Comparison of ENCODE assay signal across 24 cellular contexts in genomic region chr17:72090108-72090507, GRCh38. TPM values are rescaled to one million over a fixed set of nuclear protein-coding genes. Genes with fewer than 3 reads are reported as not detected.
DNase-seq lines count a peak whose midpoint lies in the region; ATAC-seq and TF ChIP-seq lines count a peak whose summit lies in the region.
"Had no signal": no experiment of that assay in that cellular context is flagged by ENCODE, and none has a peak within 500 bp of the region (broad histone marks: within the 10 kb centered on the region; RNA-seq: fewer than 3 reads in every experiment).

No MANE protein-coding gene starts in this region.

- WGBS in adrenal gland, 4 donors = 17 to 39% (median 19%) methylated on average over 1 of the region's 1 CpG
- WGBS in thyroid gland, 2 donors = 4 to 12% methylated on average over 1 of the region's 1 CpG

- intact Hi-C loops in adrenal gland (cut with DNase I) (no loop called here), thyroid gland (cut with DNase I) (no loop called here)

- no peak for ATAC-seq in GM18858 (IDR thresholded peaks at IDR 0.05; ENCODE audit: unreplicated experiment)
- ATAC-seq: Panc1 had no signal

- H3K27me3 ChIP-seq in adrenal gland = no peaks in the 10 kb centered on the region
- no peaks in the 10 kb centered on the region for H3K27me3 ChIP-seq in right atrium auricular region
- no peaks in the 10 kb centered on the region for H3K27me3 ChIP-seq in thyroid gland

- H3K36me3 ChIP-seq in adrenal gland (replicated peaks in 1 of 2) (no peaks in the 10 kb centered on the region), right atrium auricular region (no peaks in the 10 kb centered on the region), thyroid gland (no peaks in the 10 kb centered on the region)

- TF ChIP-seq POLR2A in adrenal gland (IDR thresholded peaks at IDR 0.05) (no peak), thyroid gland (IDR thresholded peaks at IDR 0.05) (peak in 1 of 2 donors; percentile 19)

- H3K4me1 ChIP-seq in adrenal gland (replicated peaks in 1 of 2) (no peaks in the 10 kb centered on the region), right atrium auricular region (no peaks in the 10 kb centered on the region), thyroid gland (peaks cover 11 to 14% of the 10 kb centered on the region in 2 donors)

- H3K27ac ChIP-seq in adrenal gland (no peak overlapping the region), coronary artery (peak overlapping the region in 1 of 2 donors; percentile 40), right atrium auricular region (no peak overlapping the region), thyroid gland (peak overlapping the region; percentile 29 to 61 (median 60)), caudate nucleus (ENCODE audit: low read depth, low read length) (no peak overlapping the region)
- H3K27ac ChIP-seq: SK-N-MC had no signal

- DNase-seq in adrenal gland (peak in 6 of 7 donors; percentile 23 to 52 (median 42)), coronary artery (ENCODE audit: low spot score) (peak; percentile 26), right atrium auricular region (ENCODE audit: low spot score) (peak; percentile 59), thyroid gland (peak; percentile 65 to 79), SHP77 (lab: John Stamatoyannopoulos, UW) (no peak), caudate nucleus (lab: John Stamatoyannopoulos, UW) (no peak)
- DNase-seq: ACHN, COR-L47, DMS 273 treated with DMSO at 0.1 percent for 48 hours, DND-41, H9, Karpas-422, MM.1S, NCI-H1092, NCI-H1436 treated with DMSO at 0.1 percent for 48 hours, NCI-H2029 treated with DMSO at 0.1 percent for 48 hours, NCI-H2171 treated with DMSO at 0.1 percent for 48 hours, NCI-H446 treated with DMSO at 0.1 percent for 48 hours, NCI-H69 had no signal

- H3K9me3 ChIP-seq in adrenal gland (replicated peaks in 1 of 3) = no peaks in the 10 kb centered on the region
- no peaks in the 10 kb centered on the region for H3K9me3 ChIP-seq in right atrium auricular region
- no peaks in the 10 kb centered on the region for H3K9me3 ChIP-seq in thyroid gland

- TF ChIP-seq CTCF in adrenal gland (IDR thresholded peaks at IDR 0.05) = no peak
- no peak for TF ChIP-seq CTCF in coronary artery (IDR thresholded peaks at IDR 0.05)
- no peak for TF ChIP-seq CTCF in right atrium auricular region (IDR thresholded peaks at IDR 0.05)
- TF ChIP-seq CTCF in thyroid gland (IDR thresholded peaks at IDR 0.05) = no peak

- no peak overlapping the region for H3K4me3 ChIP-seq in adrenal gland
- no peak overlapping the region for H3K4me3 ChIP-seq in coronary artery
- H3K4me3 ChIP-seq in right atrium auricular region = no peak overlapping the region
- H3K4me3 ChIP-seq in thyroid gland (replicated peaks in 1 of 3) = no peak overlapping the region
- H3K4me3 ChIP-seq: SK-N-MC had no signal

RNA-seq across cellular contexts. Expression of gene SOX9, which starts 30.7 kb away (rescaled TPM):
- total RNA-seq in adrenal gland = 1 to 10 TPM; 2.1 to 8.9 (median 5.5) TPM
- polyA plus RNA-seq in adrenal gland = 1 to 10 TPM in 2 of 3 donors, under 1 TPM in 1; 0.95 to 3.5 (median 3.0) TPM
- total RNA-seq in right atrium auricular region = 10 to 100 TPM in 1 of 2 donors, 1 to 10 TPM in 1; 7.0 to 20.6 TPM
- 10 to 100 TPM; 15.5 to 32.6 (median 23.3) TPM for total RNA-seq in thyroid gland
- total RNA-seq: G401 had no signal
- polyA plus RNA-seq: IgD-negative memory B cell had no signal

Comparison
In these comparisons a context has a peak if more than half of its experiments do, and no peak if none do; other contexts are left out.
1. DNase-seq: peak in adrenal gland (6 of 7), coronary artery (single experiment), right atrium auricular region (single experiment) and thyroid gland (2 of 2); none in SHP77 (0 of 2) and caudate nucleus (0 of 61).
2. H3K27ac ChIP-seq: peak in thyroid gland (3 of 3); none in adrenal gland (0 of 5), right atrium auricular region (0 of 2) and caudate nucleus (single experiment).